ENCODE assay signal across 15 cellular contexts in genomic region chr3:149589332-149589731, GRCh38.
DNase-seq lines count a peak whose midpoint lies in the region; ATAC-seq, FAIRE-seq and TF ChIP-seq lines count a peak whose summit lies in the region.
"Had no signal": no experiment of that assay in that cellular context is flagged by ENCODE, and none has a peak within 500 bp of the region (broad histone marks: within the 10 kb centered on the region; RNA-seq: fewer than 3 reads in every experiment).

No MANE protein-coding gene starts in this region.

- peak overlapping the region; percentile 44 for H3K4me2 ChIP-seq in PC-3 (ENCODE audit: low read length)
- H3K4me2 ChIP-seq in neural progenitor cell, result no peak overlapping the region

- H3K27ac Mint-ChIP-seq in neural progenitor cell, result peak overlapping the region; percentile 65
- H3K27ac Mint-ChIP-seq: activated T-helper 17 cell treated with anti-CD3 and anti-CD28 coated beads, Interleukin-2, amount 50 U/mL, for 72 hours; naive B cell had no signal

- H3F3A ChIP-seq in PC-3 (ENCODE audit: low read length, unreplicated experiment), result peaks cover 5% of the 10 kb centered on the region
- peaks cover 20% of the 10 kb centered on the region for H3F3A ChIP-seq in neural progenitor cell (ENCODE audit: low read depth)

- H3K4me1 ChIP-seq in PC-3 (ENCODE audit: insufficient read depth, low read length) (peaks cover 53% of the 10 kb centered on the region), neural progenitor cell (peaks cover 47% of the 10 kb centered on the region)

- FAIRE-seq in HTR-8/SVneo (lab: Jason Lieb, UNC), result no peak
- FAIRE-seq: GM12892 had no signal

- H3K4me3 ChIP-seq in PC-3 (ENCODE audit: low read length), result no peak overlapping the region
- H3K4me3 ChIP-seq in epithelial cell of esophagus (ENCODE audit: low read length), result no peak overlapping the region
- H3K4me3 ChIP-seq in neural progenitor cell, result no peak overlapping the region

- ATAC-seq in PC-3, result peak; percentile 35
- ATAC-seq in GM19467 (IDR thresholded peaks at IDR 0.05; ENCODE audit: unreplicated experiment), result no peak
- ATAC-seq: activated T-helper 17 cell treated with anti-CD3 and anti-CD28 coated beads, Interleukin-2, amount 50 U/mL, for 72 hours had no signal

- peaks cover 97% of the 10 kb centered on the region for H3K79me2 ChIP-seq in PC-3 (ENCODE audit: low read length)
- H3K79me2 ChIP-seq in neural progenitor cell (ENCODE audit: low read depth), result no peaks in the 10 kb centered on the region

- TF ChIP-seq CTCF in PC-3 (conservative IDR thresholded peaks at IDR 0.05; ENCODE audit: low read depth, low read length), result no peak
- no peak for TF ChIP-seq CTCF in epithelial cell of esophagus (IDR thresholded peaks at IDR 0.05; ENCODE audit: insufficient read depth, low read depth, low read length, missing control alignments)
- no peak for TF ChIP-seq CTCF in neural progenitor cell (IDR thresholded peaks at IDR 0.05)

- no TSS peak for BruUV-seq in PC-3 (replicated peaks; lab: Mats Ljungman, UMichigan)

- H4K20me1 ChIP-seq in PC-3 (ENCODE audit: low read length), result no peaks in the 10 kb centered on the region
- H4K20me1 ChIP-seq in neural progenitor cell (ENCODE audit: low read depth), result peaks cover 7% of the 10 kb centered on the region

- POLR2A ChIA-PET in PC-3 (lab: Charles Lee; ENCODE audit: unreplicated experiment), result no interaction called here

- H3K9ac ChIP-seq in PC-3 (ENCODE audit: low read length) (peak overlapping the region; percentile 49), neural progenitor cell (no peak overlapping the region)

- DNase-seq in GM03348 (ENCODE audit: low spot score) (peak; percentile 53), PC-3 (peak; percentile 65), epithelial cell of esophagus (ENCODE audit: low read depth) (peak; percentile 51), neural progenitor cell (ENCODE audit: low spot score) (no peak), HTR-8/SVneo (ENCODE audit: insufficient read length, low spot score) (no peak), occipital lobe (lab: John Stamatoyannopoulos, UW) (no peak)
- DNase-seq in stimulated activated CD4-positive, alpha-beta T cell treated with anti-CD3 and anti-CD28 coated beads, Interleukin-2, amount 100 ng/mL, for 48 hours, result no peak
- DNase-seq: COR-L47; cortex of kidney; naive B cell; NCI-H1436 treated with DMSO at 0.1 percent for 48 hours; stimulated activated CD4-positive, alpha-beta T cell treated with anti-CD3 and anti-CD28 coated beads, Interleukin-4, amount 100 ng/mL, for 1 hour had no signal

- H3K9me3 ChIP-seq in PC-3 (ENCODE audit: low read length), result no peaks in the 10 kb centered on the region
- no peaks in the 10 kb centered on the region for H3K9me3 ChIP-seq in neural progenitor cell (ENCODE audit: low read depth)

- no peaks in the 10 kb centered on the region for H3K36me3 Mint-ChIP-seq in neural progenitor cell
- H3K36me3 Mint-ChIP-seq: naive B cell had no signal

- H3K27me3 Mint-ChIP-seq in neural progenitor cell (ENCODE audit: insufficient read depth, low read depth), result peaks cover 2% of the 10 kb centered on the region

- H3K36me3 ChIP-seq in PC-3 (ENCODE audit: low read depth, low read length) (peaks cover 12% of the 10 kb centered on the region), neural progenitor cell (no peaks in the 10 kb centered on the region)

- peaks cover 47% of the 10 kb centered on the region for H3K4me1 Mint-ChIP-seq in neural progenitor cell
- H3K4me1 Mint-ChIP-seq: activated T-helper 17 cell treated with anti-CD3 and anti-CD28 coated beads, Interleukin-2, amount 50 U/mL, for 72 hours had no signal

- CTCF ChIA-PET in PC-3 (lab: Charles Lee), result no interaction called here

- no peak overlapping the region for H2AFZ ChIP-seq in PC-3 (ENCODE audit: low read length)
- no peak overlapping the region for H2AFZ ChIP-seq in neural progenitor cell (replicated peaks)

- H3K9me3 Mint-ChIP-seq in neural progenitor cell, result no peaks in the 10 kb centered on the region
- H3K9me3 Mint-ChIP-seq: activated T-helper 17 cell treated with anti-CD3 and anti-CD28 coated beads, Interleukin-2, amount 50 U/mL, for 72 hours; naive B cell had no signal

- intact Hi-C loops in PC-3 (cut with micrococcal nuclease), result no loop called here

- no peaks in the 10 kb centered on the region for H3K27me3 ChIP-seq in PC-3 (ENCODE audit: low read length)
- H3K27me3 ChIP-seq in neural progenitor cell, result no peaks in the 10 kb centered on the region

- no peak overlapping the region for H3K4me3 Mint-ChIP-seq in neural progenitor cell
- H3K4me3 Mint-ChIP-seq: activated T-helper 17 cell treated with anti-CD3 and anti-CD28 coated beads, Interleukin-2, amount 50 U/mL, for 72 hours; naive B cell had no signal

- H3K27ac ChIP-seq in PC-3 (ENCODE audit: low read length) (peak overlapping the region; percentile 99), neural progenitor cell (no peak overlapping the region)

- H3K9me2 ChIP-seq in PC-3 (replicated peaks; ENCODE audit: low read length), result no peaks in the 10 kb centered on the region

Comparison
In these comparisons a context has a peak if more than half of its experiments do, and no peak if none do; other contexts are left out.
1. DNase-seq: peak in GM03348 (single experiment), PC-3 (single experiment) and epithelial cell of esophagus (single experiment); none in neural progenitor cell (single experiment), HTR-8/SVneo (single experiment), occipital lobe (single experiment) and stimulated activated CD4-positive, alpha-beta T cell treated with anti-CD3 and anti-CD28 coated beads, Interleukin-2, amount 100 ng/mL, for 48 hours (0 of 2).